In genomic region chr14:25010471-25010870, GRCh38 we compare ENCODE assay signal across 1 cellular context.
TF ChIP-seq lines count a peak whose summit lies in the region.

No MANE protein-coding gene starts in this region.

TF ChIP-seq in A549, 52 proteins besides CTCF, POLR2A, EP300 and RAD21 (continued from another document):
- TF ChIP-seq ATOH8 (CRISPR knock-in tag; IDR thresholded peaks at IDR 0.05; ENCODE audit: low read depth) (no peak), KDM1A (IDR thresholded peaks at IDR 0.05; ENCODE audit: low read depth) (no peak), CBX8 (IDR thresholded peaks at IDR 0.05) (no peak), MAZ (IDR thresholded peaks at IDR 0.05; ENCODE audit: borderline replicate concordance, low read depth, low read length) (no peak), ZSCAN20 (CRISPR knock-in tag; IDR thresholded peaks at IDR 0.05) (no peak), RFX5 (IDR thresholded peaks at IDR 0.05) (no peak)
